Comparison of ENCODE assay signal across 17 cellular contexts in genomic region chr3:73070675-73071575, GRCh38. TPM values are rescaled to one million over a fixed set of nuclear protein-coding genes. Genes with fewer than 3 reads are reported as not detected.
DNase-seq lines count a peak whose midpoint lies in the region; ATAC-seq and TF ChIP-seq lines count a peak whose summit lies in the region.
"Had no signal": no experiment of that assay in that cellular context is flagged by ENCODE, and none has a peak within 500 bp of the region (broad histone marks: within the 10 kb centered on the region; RNA-seq: fewer than 3 reads in every experiment).

No MANE protein-coding gene starts in this region.

- peak overlapping the region; percentile 37 for H3K27ac ChIP-seq in fibroblast of lung (ENCODE audit: insufficient read depth, low read length)
- H3K27ac ChIP-seq: KMS-11 had no signal

- no peaks in the 10 kb centered on the region for H3K36me3 ChIP-seq in fibroblast of lung (ENCODE audit: control insufficient read depth, insufficient read depth, low read length)

- no peak overlapping the region for H3K4me3 Mint-ChIP-seq in activated T-cell treated with anti-CD3 and anti-CD28 coated beads, Interleukin-2, amount 50 U/mL, for 24 hours
- H3K4me3 Mint-ChIP-seq: activated B cell treated with CpG ODN at 0.5 μM for 24 hours, B cell had no signal

- H3K4me3 ChIP-seq in NB4 (ENCODE audit: low read depth, low read length) (no peak overlapping the region), fibroblast of lung (replicated peaks in 1 of 4; ENCODE audit: control extremely low read depth in 1 of 4, insufficient read depth in 1 of 4, low read depth in 3 of 4, low read length in 4 of 4) (no peak overlapping the region)
- H3K4me3 ChIP-seq: coronary artery, lung had no signal

- DNase-seq in activated T-cell treated with anti-CD3 and anti-CD28 coated beads, Interleukin-2, amount 50 U/mL, for 24 hours = no peak
- no peak for DNase-seq in activated T-cell treated with anti-CD3 and anti-CD28 coated beads for 4 hours
- DNase-seq in NB4 (ENCODE audit: low read depth) = peak; percentile 15
- peak; percentile 49 to 85 for DNase-seq in fibroblast of lung (ENCODE audit: low read depth in 2 of 2)
- peak; percentile 52 for DNase-seq in stromal cell of bone marrow (ENCODE audit: low read depth)
- DNase-seq in NCI-H446 treated with DMSO at 0.1 percent for 48 hours (lab: John Stamatoyannopoulos, UW) = no peak
- no peak for DNase-seq in stimulated activated CD8-positive, alpha-beta memory T cell treated with anti-CD3 and anti-CD28 coated beads, Interleukin-4, amount 100 ng/mL, for 48 hours
- DNase-seq: activated B cell treated with CpG ODN at 0.5 μM for 24 hours; activated effector memory CD4-positive, alpha-beta T cell treated with anti-CD3 and anti-CD28 coated beads, Interleukin-2, amount 50 U/mL, for 16 hours; GF-D8; SHP77; stimulated activated CD4-positive, alpha-beta T cell treated with anti-CD3 and anti-CD28 coated beads, Interleukin-4, amount 100 ng/mL, for 1 hour had no signal

- no peaks in the 10 kb centered on the region for H4K20me1 ChIP-seq in fibroblast of lung (ENCODE audit: control insufficient read depth, extremely low read depth, insufficient read depth, low read length)

- TF ChIP-seq CTCF in NB4 (IDR thresholded peaks at IDR 0.05; ENCODE audit: low read depth, low read length) = no peak
- TF ChIP-seq CTCF in fibroblast of lung (conservative IDR thresholded peaks at IDR 0.05 in 1 of 2, IDR thresholded peaks at IDR 0.05 in 1 of 2; ENCODE audit: low read depth in 1 of 2, low read length in 2 of 2) = no peak

- H3K4me2 ChIP-seq in fibroblast of lung (ENCODE audit: extremely low read depth, insufficient read depth, low read length) = peak overlapping the region; percentile 8
- H3K4me2 ChIP-seq: KMS-11 had no signal

- H3K27me3 Mint-ChIP-seq in activated T-cell treated with anti-CD3 and anti-CD28 coated beads, Interleukin-2, amount 50 U/mL, for 24 hours = no peaks in the 10 kb centered on the region
- H3K27me3 Mint-ChIP-seq: activated B cell treated with CpG ODN at 0.5 μM for 24 hours, B cell had no signal

- H3K79me2 ChIP-seq in fibroblast of lung (ENCODE audit: control insufficient read depth, insufficient read depth, low read length) = no peaks in the 10 kb centered on the region

- no peaks in the 10 kb centered on the region for H3K9me3 ChIP-seq in fibroblast of lung (ENCODE audit: control insufficient read depth, insufficient read depth, low read depth, low read length)

- no peaks in the 10 kb centered on the region for H3K9me3 Mint-ChIP-seq in activated T-cell treated with anti-CD3 and anti-CD28 coated beads, Interleukin-2, amount 50 U/mL, for 24 hours
- H3K9me3 Mint-ChIP-seq: activated B cell treated with CpG ODN at 0.5 μM for 24 hours had no signal

- peaks cover 31% of the 10 kb centered on the region for H3K4me1 Mint-ChIP-seq in activated T-cell treated with anti-CD3 and anti-CD28 coated beads, Interleukin-2, amount 50 U/mL, for 24 hours (ENCODE audit: low read depth)
- H3K4me1 Mint-ChIP-seq: activated B cell treated with CpG ODN at 0.5 μM for 24 hours, B cell had no signal

- TF ChIP-seq POLR2A in NB4 (IDR thresholded peaks at IDR 0.05; ENCODE audit: extremely low read depth, insufficient read length) = no peak

- H3K36me3 Mint-ChIP-seq in activated T-cell treated with anti-CD3 and anti-CD28 coated beads, Interleukin-2, amount 50 U/mL, for 24 hours (ENCODE audit: low read depth) = peaks cover 26% of the 10 kb centered on the region

- no peak overlapping the region for H3K9ac ChIP-seq in fibroblast of lung (ENCODE audit: insufficient read depth, low read length)
- H3K9ac ChIP-seq: KMS-11 had no signal

- ATAC-seq in HG03521 (IDR thresholded peaks at IDR 0.05; ENCODE audit: unreplicated experiment) = no peak

- peak overlapping the region; percentile 35 for H3K27ac Mint-ChIP-seq in activated T-cell treated with anti-CD3 and anti-CD28 coated beads, Interleukin-2, amount 50 U/mL, for 24 hours
- H3K27ac Mint-ChIP-seq: activated B cell treated with CpG ODN at 0.5 μM for 24 hours, B cell had no signal

- H3K27me3 ChIP-seq in fibroblast of lung (ENCODE audit: control insufficient read depth, insufficient read depth, low read length) = no peaks in the 10 kb centered on the region

- H3K4me1 ChIP-seq in fibroblast of lung (ENCODE audit: control insufficient read depth, extremely low read depth, insufficient read depth, low read length) = peaks cover 11% of the 10 kb centered on the region

- no peak overlapping the region for H2AFZ ChIP-seq in fibroblast of lung (ENCODE audit: low read length)

RNA-seq across cellular contexts. Expression of gene EBLN2, which starts 9.5 kb away (rescaled TPM):
- 3.0 and 3.1 TPM in 2 replicates for total RNA-seq in fibroblast of lung
- polyA plus RNA-seq in fibroblast of lung = 0.87 and 1.2 TPM in 2 replicates
- 0.52 and 0.56 TPM in 2 replicates for polyA plus RNA-seq in fibroblast of lung (2012)
- polyA minus RNA-seq in fibroblast of lung (ENCODE audit: low replicate concordance) = 0.96 TPM in 1 of 2 replicates, not detected in the other

Comparison
In these comparisons a context has a peak if more than half of its experiments do, and no peak if none do; other contexts are left out.
1. DNase-seq: peak in NB4 (single experiment), fibroblast of lung (2 of 2) and stromal cell of bone marrow (single experiment); none in activated T-cell treated with anti-CD3 and anti-CD28 coated beads, Interleukin-2, amount 50 U/mL, for 24 hours (single experiment), activated T-cell treated with anti-CD3 and anti-CD28 coated beads for 4 hours (single experiment), NCI-H446 treated with DMSO at 0.1 percent for 48 hours (single experiment) and stimulated activated CD8-positive, alpha-beta memory T cell treated with anti-CD3 and anti-CD28 coated beads, Interleukin-4, amount 100 ng/mL, for 48 hours (single experiment).